ENCODE assay signal across 8 cellular contexts in genomic region chr7:102125127-102125561, GRCh38.
DNase-seq lines count a peak whose midpoint lies in the region; ATAC-seq, FAIRE-seq and TF ChIP-seq lines count a peak whose summit lies in the region.

No MANE protein-coding gene starts in this region.

- DNase-seq in AG04450 (ENCODE audit: low read depth, low spot score) (peak; percentile 53), H54 (ENCODE audit: insufficient read length, low spot score) (peak; percentile 74), amniotic stem cell (lab: John Stamatoyannopoulos, UW) (peak; percentile 65), kidney (peak; percentile 92)
- DNase-seq in stimulated activated naive CD4-positive, alpha-beta T cell (lab: John Stamatoyannopoulos, UW) = no peak

- peaks cover 3 to 4% of the 10 kb centered on the region in 2 donors for H3K4me1 ChIP-seq in kidney (ENCODE audit: control insufficient read depth in 1 of 2, insufficient read depth in 1 of 2, low read depth in 1 of 2, low read length in 2 of 2)

- H3K9me3 ChIP-seq in AG04450 (ENCODE audit: control insufficient read depth, insufficient read depth, low read length) (no peaks in the 10 kb centered on the region; the same call in 1 of the 2 replicates), kidney (ENCODE audit: control insufficient read depth in 1 of 2, low read length in 2 of 2) (no peaks in the 10 kb centered on the region)

- no peak overlapping the region for H3K9ac ChIP-seq in kidney (ENCODE audit: low read length in 2 of 2)

- POLR2A ChIA-PET in AG04450 (lab: Yijun Ruan, JAX) = interaction anchor here (1.0 kb wide), 2 partner anchors 112 to 242 kb away, joined by 3 to 5 read pairs; no protein-coding TSS in a partner anchor

- H3K4me3 ChIP-seq in AG04450 (ENCODE audit: low read depth, low read length) (no peak overlapping the region), kidney (ENCODE audit: low read length in 2 of 2) (no peak overlapping the region)

- intact Hi-C loops in kidney (cut with DNase I) = no loop called here

- H3K27me3 ChIP-seq in AG04450 (ENCODE audit: control insufficient read depth, insufficient read depth, low read length) = no peaks in the 10 kb centered on the region

- peaks cover 0 to 6% of the 10 kb centered on the region in 2 donors for H3K36me3 ChIP-seq in kidney (ENCODE audit: control insufficient read depth in 1 of 2, insufficient read depth in 2 of 2, low read length in 2 of 2)

- H3K27ac ChIP-seq in AG04450 (ENCODE audit: low read depth, low read length) (peak overlapping the region; percentile 77), kidney (ENCODE audit: low read depth in 2 of 2, low read length in 2 of 2) (no peak overlapping the region)

- FAIRE-seq in H54 (lab: Jason Lieb, UNC) = peak; percentile 43
- FAIRE-seq in kidney (lab: Jason Lieb, UNC) = no peak

- no peak for ATAC-seq in GM18505 (IDR thresholded peaks at IDR 0.05; ENCODE audit: unreplicated experiment)
- no peak for ATAC-seq in GM21423 (IDR thresholded peaks at IDR 0.05; ENCODE audit: unreplicated experiment)
- no peak for ATAC-seq in GM19351 (IDR thresholded peaks at IDR 0.05; ENCODE audit: unreplicated experiment)

- TF ChIP-seq POLR2A in H54 (IDR thresholded peaks at IDR 0.05; ENCODE audit: low read depth, low read length) = no peak
- no peak for TF ChIP-seq POLR2A in GM18505 (IDR thresholded peaks at IDR 0.05; ENCODE audit: borderline replicate concordance, extremely low read depth, insufficient read depth, insufficient read length)

- TF ChIP-seq CTCF in AG04450 (IDR thresholded peaks at IDR 0.05; ENCODE audit: low read depth, low read length) (peak; percentile 19), kidney (IDR thresholded peaks at IDR 0.05; ENCODE audit: borderline replicate concordance, extremely low read depth, insufficient read depth) (no peak)

- CTCF ChIA-PET in AG04450 (lab: Charles Lee) = no interaction called here

Comparison
In these comparisons a context has a peak if more than half of its experiments do, and no peak if none do; other contexts are left out.
1. DNase-seq: peak in AG04450 (single experiment), H54 (single experiment), amniotic stem cell (single experiment) and kidney (single experiment); none in stimulated activated naive CD4-positive, alpha-beta T cell (0 of 6).